18 cellular contexts compared by ENCODE assay signal in genomic region chr3:123750209-123750608, GRCh38.
A peak's percentile ranks its signal among the peaks of the same experiment; 100 is the strongest.
DNase-seq lines count a peak whose midpoint lies in the region; ATAC-seq, FAIRE-seq and TF ChIP-seq lines count a peak whose summit lies in the region.
"Had no signal": no experiment of that assay in that cellular context is flagged by ENCODE, and none has a peak within 500 bp of the region (broad histone marks: within the 10 kb centered on the region; RNA-seq: fewer than 3 reads in every experiment).

No MANE protein-coding gene starts in this region.

- in situ Hi-C loops in mammary epithelial cell (cut with MboI; ENCODE audit: low sequenced_read_pairs in 2 of 2): no loop called here

- H3K4me1 ChIP-seq in SK-N-SH (ENCODE audit: control insufficient read depth in 1 of 2, insufficient read depth in 2 of 2, low read depth in 1 of 2, low read length in 1 of 2) (peaks cover 4 to 39% of the 10 kb centered on the region in 2 experiments), mammary epithelial cell (ENCODE audit: insufficient read depth, low read length) (peaks cover 25% of the 10 kb centered on the region), lower lobe of right lung (peaks cover 37% of the 10 kb centered on the region), body of pancreas (peaks cover 21% of the 10 kb centered on the region)
- H3K4me1 ChIP-seq in CD8-positive, alpha-beta T cell (ENCODE audit: insufficient read depth, low read length): no peaks in the 10 kb centered on the region

- TF ChIP-seq CTCF in SK-N-SH (IDR thresholded peaks at IDR 0.05) (no peak), mammary epithelial cell (conservative IDR thresholded peaks at IDR 0.05 in 1 of 2, IDR thresholded peaks at IDR 0.05 in 1 of 2; ENCODE audit: extremely low read depth in 1 of 2, insufficient read depth in 1 of 2, low read depth in 1 of 2, low read length in 2 of 2) (no peak), lower lobe of right lung (IDR thresholded peaks at IDR 0.05) (no peak), body of pancreas (IDR thresholded peaks at IDR 0.05) (no peak)
- TF ChIP-seq CTCF in CD8-positive, alpha-beta T cell (IDR thresholded peaks at IDR 0.05): no peak

- peaks cover 3% of the 10 kb centered on the region for H3K27me3 Mint-ChIP-seq in CD8-positive, alpha-beta T cell (ENCODE audit: low read depth)
- H3K27me3 Mint-ChIP-seq: naive B cell had no signal

- DNase-seq in SK-N-SH: no peak
- DNase-seq in mammary epithelial cell: no peak
- no peak for DNase-seq in lower lobe of right lung
- peak; percentile 41 for DNase-seq in urothelium cell line (ENCODE audit: low spot score)
- DNase-seq in body of pancreas: no peak
- DNase-seq in CD8-positive, alpha-beta T cell: no peak
- no peak for DNase-seq in frontal cortex (ENCODE audit: low spot score in 2 of 2)
- DNase-seq: activated naive CD4-positive, alpha-beta T cell treated with anti-CD3 and anti-CD28 coated beads for 36 hours; CD8-positive, alpha-beta memory T cell; naive B cell; NCI-H1092 treated with DMSO at 0.1 percent for 48 hours; stimulated activated CD4-positive, alpha-beta T cell treated with anti-CD3 and anti-CD28 coated beads, Interleukin-2, amount 100 ng/mL, for 24 hours; WERI-Rb-1 had no signal

- no peak for FAIRE-seq in urothelium cell line (lab: Jason Lieb, UNC)
- no peak for FAIRE-seq in frontal cortex (lab: Jason Lieb, UNC)
- FAIRE-seq: G401.6 had no signal

- BruUV-seq in mammary epithelial cell (replicated peaks; lab: Mats Ljungman, UMichigan): no TSS peak

- dilution Hi-C loops in mammary epithelial cell (cut with HindIII; ENCODE audit: low sequenced_read_pairs): no loop called here

- H3K4me3 Mint-ChIP-seq in CD8-positive, alpha-beta T cell: no peak overlapping the region
- H3K4me3 Mint-ChIP-seq: activated naive CD4-positive, alpha-beta T cell treated with anti-CD3 and anti-CD28 coated beads for 36 hours; CD8-positive, alpha-beta memory T cell; IgD-negative memory B cell; naive B cell had no signal

- H3K27ac ChIP-seq in SK-N-SH (ENCODE audit: low read depth in 2 of 2, low read length in 1 of 2): peak overlapping the region; percentile 86 to 89
- H3K27ac ChIP-seq in mammary epithelial cell (ENCODE audit: insufficient read depth, low read depth, low read length): peak overlapping the region; percentile 19
- H3K27ac ChIP-seq in lower lobe of right lung: peak overlapping the region; percentile 68
- H3K27ac ChIP-seq in body of pancreas: peak overlapping the region in 2 of 4 donors; percentile 53 to 64
- no peak overlapping the region for H3K27ac ChIP-seq in CD8-positive, alpha-beta T cell (ENCODE audit: low read depth, low read length)
- H3K27ac ChIP-seq: 22Rv1, WERI-Rb-1 had no signal

- H2AFZ ChIP-seq in SK-N-SH (ENCODE audit: low read depth): no peak overlapping the region
- no peak overlapping the region for H2AFZ ChIP-seq in mammary epithelial cell (ENCODE audit: low read depth, low read length)

- no peaks in the 10 kb centered on the region for H3K9me2 ChIP-seq in SK-N-SH

- H3K27me3 ChIP-seq in SK-N-SH (ENCODE audit: insufficient read depth) (no peaks in the 10 kb centered on the region), mammary epithelial cell (ENCODE audit: insufficient read depth, low read length) (no peaks in the 10 kb centered on the region), lower lobe of right lung (ENCODE audit: low read depth) (no peaks in the 10 kb centered on the region), body of pancreas (no peaks in the 10 kb centered on the region)
- H3K27me3 ChIP-seq in CD8-positive, alpha-beta T cell (ENCODE audit: insufficient read depth, low read length): no peaks in the 10 kb centered on the region
- H3K27me3 ChIP-seq: tibial nerve had no signal

- H3K9ac ChIP-seq in SK-N-SH (peak overlapping the region; percentile 20; the same call in 1 of the 2 replicates), mammary epithelial cell (ENCODE audit: insufficient read depth, low read length) (no peak overlapping the region)

- no peaks in the 10 kb centered on the region for H4K20me1 ChIP-seq in SK-N-SH (ENCODE audit: insufficient read depth)
- H4K20me1 ChIP-seq in mammary epithelial cell (ENCODE audit: insufficient read depth, low read length): no peaks in the 10 kb centered on the region

- no peak for TF ChIP-seq POLR2A in body of pancreas (IDR thresholded peaks at IDR 0.05)

- H3K4me1 Mint-ChIP-seq in CD8-positive, alpha-beta T cell (ENCODE audit: low read depth): no peaks in the 10 kb centered on the region
- H3K4me1 Mint-ChIP-seq: CD8-positive, alpha-beta memory T cell; naive B cell had no signal

- no peaks in the 10 kb centered on the region for H3K9me3 ChIP-seq in SK-N-SH
- H3K9me3 ChIP-seq in mammary epithelial cell (replicated peaks; ENCODE audit: insufficient read depth, low read length): no peaks in the 10 kb centered on the region
- no peaks in the 10 kb centered on the region for H3K9me3 ChIP-seq in lower lobe of right lung
- no peaks in the 10 kb centered on the region for H3K9me3 ChIP-seq in body of pancreas
- H3K9me3 ChIP-seq in CD8-positive, alpha-beta T cell (ENCODE audit: low read length): no peaks in the 10 kb centered on the region
- H3K9me3 ChIP-seq: tibial nerve had no signal

- peaks cover 46% of the 10 kb centered on the region for H3K79me2 ChIP-seq in SK-N-SH (ENCODE audit: insufficient read depth)
- peaks cover 42% of the 10 kb centered on the region for H3K79me2 ChIP-seq in mammary epithelial cell (ENCODE audit: insufficient read depth, low read length)

- WGBS in SK-N-SH (ENCODE audit: low lambda C conversion rate): 28% methylated on average over 1 of the region's 1 CpG
- WGBS in mammary epithelial cell (ENCODE audit: low coverage, missing lambda C conversion rate): 100% methylated on average over 1 of the region's 1 CpG
- 15 to 19% methylated on average over 1 of the region's 1 CpG for WGBS in body of pancreas, 2 donors

- H3K4me2 ChIP-seq in SK-N-SH (0 out of 2 replicates have a peak overlapping the region, but pooled peaks have one; percentile 29), mammary epithelial cell (ENCODE audit: insufficient read depth, low read depth, low read length) (no peak overlapping the region)

- CTCF ChIA-PET in SK-N-SH (lab: Yijun Ruan, JAX) (interaction anchor here (0.6 to 2.0 kb wide), 4 partner anchors 24 to 471 kb away, joined by 3 to 13 read pairs (median 3); no protein-coding TSS in a partner anchor), mammary epithelial cell (lab: Charles Lee; ENCODE audit: low non-redundant PET) (interaction anchor here (0.6 kb wide), 1 partner anchor 191 kb away, joined by 3 read pairs; no protein-coding TSS in a partner anchor)
- CTCF ChIA-PET in CD8-positive, alpha-beta T cell (lab: Charles Lee): no interaction called here

- no peaks in the 10 kb centered on the region for H3K9me3 Mint-ChIP-seq in CD8-positive, alpha-beta T cell
- H3K9me3 Mint-ChIP-seq: activated naive CD4-positive, alpha-beta T cell treated with anti-CD3 and anti-CD28 coated beads for 36 hours; CD8-positive, alpha-beta memory T cell had no signal

- POLR2A ChIA-PET in SK-N-SH (lab: Yijun Ruan, JAX): no interaction called here
- POLR2A ChIA-PET in CD8-positive, alpha-beta T cell (lab: Charles Lee): no interaction called here

- ATAC-seq in SK-N-SH treated with all-trans-retinoic acid at 6 μM for 48 hours: no peak; the same call in 2 of the 3 replicates
- ATAC-seq in lower lobe of right lung: no peak
- no peak for ATAC-seq in body of pancreas
- no peak for ATAC-seq in CD8-positive, alpha-beta T cell

- H3K36me3 ChIP-seq in SK-N-SH (replicated peaks in 1 of 2; ENCODE audit: control insufficient read depth in 1 of 2, insufficient read depth in 2 of 2, low read length in 1 of 2) (peaks cover 49 to 50% of the 10 kb centered on the region in 2 experiments), mammary epithelial cell (ENCODE audit: insufficient read depth, low read length) (peaks cover 8% of the 10 kb centered on the region), lower lobe of right lung (no peaks in the 10 kb centered on the region), body of pancreas (replicated peaks in 1 of 2; ENCODE audit: insufficient read depth in 1 of 2, low read depth in 2 of 2) (no peaks in the 10 kb centered on the region)
- H3K36me3 ChIP-seq in CD8-positive, alpha-beta T cell (ENCODE audit: insufficient read depth, low read length): no peaks in the 10 kb centered on the region
- H3K36me3 ChIP-seq: tibial nerve, WERI-Rb-1 had no signal

- no peaks in the 10 kb centered on the region for H3K36me3 Mint-ChIP-seq in CD8-positive, alpha-beta T cell
- H3K36me3 Mint-ChIP-seq: CD8-positive, alpha-beta memory T cell; naive B cell had no signal

- H3F3A ChIP-seq in SK-N-SH (replicated peaks; ENCODE audit: insufficient read depth): peaks cover 20% of the 10 kb centered on the region

- intact Hi-C loops in mammary epithelial cell (cut with micrococcal nuclease) (no loop called here), lower lobe of right lung (cut with DNase I) (no loop called here), body of pancreas (cut with DNase I) (no loop called here)
- intact Hi-C loops in CD8-positive, alpha-beta T cell (cut with DNase I, micrococcal nuclease): no loop called here

- no peak for TF ChIP-seq RAD21 in SK-N-SH (IDR thresholded peaks at IDR 0.05; ENCODE audit: low read length)

- H3K4me3 ChIP-seq in SK-N-SH (ENCODE audit: low read depth in 2 of 2, low read length in 1 of 2) (no peak overlapping the region), mammary epithelial cell (replicated peaks in 1 of 3; ENCODE audit: insufficient read depth in 1 of 3, low read depth in 2 of 3, low read length in 3 of 3) (no peak overlapping the region), lower lobe of right lung (no peak overlapping the region), body of pancreas (no peak overlapping the region)
- no peak overlapping the region for H3K4me3 ChIP-seq in CD8-positive, alpha-beta T cell (ENCODE audit: low read depth, low read length)
- H3K4me3 ChIP-seq: tibial nerve had no signal

- TF ChIP-seq EP300 in SK-N-SH (IDR thresholded peaks at IDR 0.05; ENCODE audit: borderline replicate concordance in 1 of 2, low read depth in 1 of 2, low read length in 1 of 2): no peak

- no peak overlapping the region for H3K27ac Mint-ChIP-seq in CD8-positive, alpha-beta T cell
- H3K27ac Mint-ChIP-seq: activated naive CD4-positive, alpha-beta T cell treated with anti-CD3 and anti-CD28 coated beads for 36 hours; CD8-positive, alpha-beta memory T cell; IgD-negative memory B cell had no signal

TF ChIP-seq in SK-N-SH, 30 proteins besides CTCF, POLR2A, EP300 and RAD21 (continues in another document):
- no peak for TF ChIP-seq TAF1 (IDR thresholded peaks at IDR 0.05; ENCODE audit: borderline replicate concordance, low read depth, low read length)
- TF ChIP-seq MAX (IDR thresholded peaks at IDR 0.05; ENCODE audit: low read depth): no peak

TF ChIP-seq in SK-N-SH treated with all-trans-retinoic acid at 6 μM for 48 hours, 23 proteins besides CTCF, POLR2A, EP300 and RAD21 (continues in another document):
- TF ChIP-seq TCF4 (CRISPR knock-in tag; IDR thresholded peaks at IDR 0.05; ENCODE audit: borderline replicate concordance): no peak
- TF ChIP-seq ESRRG (CRISPR knock-in tag; IDR thresholded peaks at IDR 0.05): no peak
